1 cellular context compared by ENCODE assay signal in genomic region chr12:128190614-128191013, GRCh38.
TF ChIP-seq lines count a peak whose summit lies in the region.

No MANE protein-coding gene starts in this region.

TF ChIP-seq in SK-N-SH treated with all-trans-retinoic acid at 6 μM for 48 hours, 23 proteins besides CTCF, POLR2A, EP300 and RAD21 (continued from another document):
- TF ChIP-seq PATZ1 (CRISPR knock-in tag; IDR thresholded peaks at IDR 0.05; ENCODE audit: borderline replicate concordance) (no peak), ISL1 (CRISPR knock-in tag; IDR thresholded peaks at IDR 0.05) (no peak), ESRRG (CRISPR knock-in tag; IDR thresholded peaks at IDR 0.05) (no peak), SNAI2 (CRISPR knock-in tag; IDR thresholded peaks at IDR 0.05) (no peak), ZC3H10 (CRISPR knock-in tag; IDR thresholded peaks at IDR 0.05) (no peak), ARNTL (CRISPR knock-in tag; IDR thresholded peaks at IDR 0.05; ENCODE audit: borderline replicate concordance, low read depth) (no peak)
